In genomic region chr20:35449855-35450254, GRCh38 we compare ENCODE assay signal across 7 cellular contexts. TPM values are rescaled to one million over a fixed set of nuclear protein-coding genes. Genes with fewer than 3 reads are reported as not detected.
"Had no signal": no experiment of that assay in that cellular context is flagged by ENCODE, and none has a peak within 500 bp of the region (broad histone marks: within the 10 kb centered on the region; RNA-seq: fewer than 3 reads in every experiment).

No MANE protein-coding gene starts in this region.

RNA-seq across cellular contexts. Expression of gene GDF5, which starts 11.8 kb away (rescaled TPM):
- total RNA-seq: OCI-LY7, PC-3, PC-9, Peyer's patch, SJCRH30, SJSA1, SK-MEL-5 had no signal
